ENCODE assay signal across 17 cellular contexts in genomic region chr6:93358435-93358834, GRCh38.
DNase-seq lines count a peak whose midpoint lies in the region; ATAC-seq and FAIRE-seq lines count a peak whose summit lies in the region.
"Had no signal": no experiment of that assay in that cellular context is flagged by ENCODE, and none has a peak within 500 bp of the region (broad histone marks: within the 10 kb centered on the region; RNA-seq: fewer than 3 reads in every experiment).

No MANE protein-coding gene starts in this region.

- H3K9me3 Mint-ChIP-seq in stimulated activated naive CD8-positive, alpha-beta T cell treated with anti-CD3 and anti-CD28 coated beads, Interleukin-15, amount 100 ng/mL, for 72 hours, result no peaks in the 10 kb centered on the region
- H3K9me3 Mint-ChIP-seq: GM23338 had no signal

- no peak overlapping the region for H3K4me3 Mint-ChIP-seq in stimulated activated naive CD8-positive, alpha-beta T cell treated with anti-CD3 and anti-CD28 coated beads, Interleukin-15, amount 100 ng/mL, for 72 hours
- H3K4me3 Mint-ChIP-seq: CD4-positive, CD25-positive, alpha-beta regulatory T cell; GM23338 had no signal

- no peak for ATAC-seq in stimulated activated naive CD8-positive, alpha-beta T cell treated with anti-CD3 and anti-CD28 coated beads, Interleukin-15, amount 100 ng/mL, for 72 hours
- ATAC-seq: GM23338 had no signal

- H3K4me1 Mint-ChIP-seq in stimulated activated naive CD8-positive, alpha-beta T cell treated with anti-CD3 and anti-CD28 coated beads, Interleukin-15, amount 100 ng/mL, for 72 hours, result no peaks in the 10 kb centered on the region
- H3K4me1 Mint-ChIP-seq: CD4-positive, CD25-positive, alpha-beta regulatory T cell had no signal

- H3K27ac Mint-ChIP-seq in stimulated activated naive CD8-positive, alpha-beta T cell treated with anti-CD3 and anti-CD28 coated beads, Interleukin-15, amount 100 ng/mL, for 72 hours, result no peak overlapping the region
- H3K27ac Mint-ChIP-seq: CD4-positive, CD25-positive, alpha-beta regulatory T cell; GM23338 had no signal

- peak; percentile 16 for DNase-seq in NCI-H146 (lab: John Stamatoyannopoulos, UW)
- DNase-seq in NCI-H146 treated with DMSO at 0.1 percent for 48 hours (lab: John Stamatoyannopoulos, UW; ENCODE audit: unreplicated experiment), result no peak
- DNase-seq in COLO668 (lab: John Stamatoyannopoulos, UW; ENCODE audit: unreplicated experiment), result peak; percentile 0
- DNase-seq in NCI-H1105 treated with DMSO at 0.1 percent for 48 hours (lab: John Stamatoyannopoulos, UW), result peak; percentile 45
- DNase-seq in frontal cortex (ENCODE audit: low spot score in 2 of 2), result no peak
- DNase-seq in NCI-H82 treated with DMSO at 0.1 percent for 48 hours (lab: John Stamatoyannopoulos, UW; ENCODE audit: unreplicated experiment), result no peak
- no peak for DNase-seq in stimulated activated naive CD8-positive, alpha-beta T cell treated with anti-CD3 and anti-CD28 coated beads, Interleukin-15, amount 100 ng/mL, for 72 hours
- DNase-seq: 8988T; ACHN; Calu3; CD4-positive, CD25-positive, alpha-beta regulatory T cell; DMS 273 treated with DMSO at 0.1 percent for 48 hours; DMS79 treated with DMSO at 0.1 percent for 48 hours; EL; H7 had no signal

- peak; percentile 57 for FAIRE-seq in frontal cortex (lab: Jason Lieb, UNC)
- FAIRE-seq: GM12891 had no signal

- H3K27me3 Mint-ChIP-seq in stimulated activated naive CD8-positive, alpha-beta T cell treated with anti-CD3 and anti-CD28 coated beads, Interleukin-15, amount 100 ng/mL, for 72 hours, result no peaks in the 10 kb centered on the region
- H3K27me3 Mint-ChIP-seq: CD4-positive, CD25-positive, alpha-beta regulatory T cell had no signal

Comparison
In these comparisons a context has a peak if more than half of its experiments do, and no peak if none do; other contexts are left out.
1. DNase-seq: peak in NCI-H146 (single experiment), COLO668 (single experiment) and NCI-H1105 treated with DMSO at 0.1 percent for 48 hours (single experiment); none in NCI-H146 treated with DMSO at 0.1 percent for 48 hours (single experiment), frontal cortex (0 of 2), NCI-H82 treated with DMSO at 0.1 percent for 48 hours (single experiment) and stimulated activated naive CD8-positive, alpha-beta T cell treated with anti-CD3 and anti-CD28 coated beads, Interleukin-15, amount 100 ng/mL, for 72 hours (0 of 2).